ENCODE assay signal across 8 cellular contexts in the genomic region with DNA sequence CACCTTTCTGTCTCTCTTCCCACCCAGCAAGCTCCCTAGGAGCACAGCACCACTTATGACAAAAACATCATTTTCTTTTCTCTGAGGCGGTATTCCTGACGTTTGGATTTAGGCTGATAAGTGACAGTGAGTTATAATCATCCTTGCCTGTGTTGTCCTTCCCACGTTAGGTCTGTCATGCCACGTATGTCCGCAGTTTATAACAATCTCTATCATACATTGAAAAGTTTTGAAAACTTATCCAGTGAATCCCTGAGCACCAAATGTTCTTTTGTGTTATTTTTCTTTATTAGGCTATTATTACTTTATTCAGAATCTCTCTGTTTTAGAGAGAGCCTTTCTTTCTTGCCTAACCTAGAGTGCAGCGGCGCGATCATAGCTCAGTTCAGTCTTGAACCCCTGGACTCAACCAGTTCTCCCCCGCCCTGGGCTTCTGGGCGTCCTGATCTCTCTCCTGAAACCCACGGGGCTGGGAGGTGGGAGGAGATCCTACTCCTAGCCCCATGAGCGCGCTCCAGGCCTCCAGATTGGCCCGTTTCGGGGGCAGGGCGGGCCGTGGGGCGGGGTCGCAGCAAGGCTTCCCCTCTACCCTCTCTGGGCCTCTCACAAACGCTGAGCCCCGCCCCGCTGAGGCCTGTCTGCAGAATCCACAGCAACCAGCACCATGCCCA. TPM values are rescaled to one million over a fixed set of nuclear protein-coding genes. Genes with fewer than 3 reads are reported as not detected.
A peak's percentile ranks its signal among the peaks of the same experiment; 100 is the strongest.
DNase-seq lines count a peak whose midpoint lies in the region; ATAC-seq and TF ChIP-seq lines count a peak whose summit lies in the region.

A gene (plus strand): TSS at position 606 of the 671 bp plus-strand sequence. CDS start 59 bp downstream, at position 665.

- H3K36me3 ChIP-seq in ES-I3 (ENCODE audit: insufficient read depth, low read length) (no peaks in the 10 kb centered on the region), HAP-1 (replicated peaks) (no peaks in the 10 kb centered on the region), left lung (no peaks in the 10 kb centered on the region)

- DNase-seq in HAP-1 (ENCODE audit: low spot score in 2 of 2) (peak; percentile 52 to 90), NCI-H1694 (lab: John Stamatoyannopoulos, UW) (peak; percentile 86), choroid plexus epithelial cell (ENCODE audit: low read depth) (peak; percentile 89), left lung (peak; percentile 93 to 98), DMS79 (lab: John Stamatoyannopoulos, UW) (no peak)
- DNase-seq in activated CD4-positive, alpha-beta T cell treated with anti-CD3 and anti-CD28 coated beads for 4 hours = peak; percentile 73 to 82
- DNase-seq in stimulated activated CD4-positive, alpha-beta T cell treated with anti-CD3 and anti-CD28 coated beads, Interleukin-1b, Interleukin-23, amount 100 ng/mL, for 4 hours (ENCODE audit: low read depth in 2 of 2) = peak; percentile 58 to 81

- H3K9me3 ChIP-seq in ES-I3 (ENCODE audit: control insufficient read depth, insufficient read depth, low read length) (no peaks in the 10 kb centered on the region), HAP-1 (no peaks in the 10 kb centered on the region), left lung (no peaks in the 10 kb centered on the region)

- in situ Hi-C loops in HAP-1 (cut with MboI; ENCODE audit: low sequenced_read_pairs) = no loop called here

- H3K27me3 ChIP-seq in HAP-1 (ENCODE audit: low read depth) (no peaks in the 10 kb centered on the region), left lung (no peaks in the 10 kb centered on the region)

- H3K4me1 ChIP-seq in ES-I3 (ENCODE audit: insufficient read depth, low read length) (no peaks in the 10 kb centered on the region), HAP-1 (peaks cover 3% of the 10 kb centered on the region; the same call in 1 of the 2 replicates), left lung (peaks cover 0 to 15% of the 10 kb centered on the region in 2 donors)

- H3K9ac ChIP-seq in ES-I3 (ENCODE audit: low read depth, low read length) = peak within 1 kb of the TSS; percentile 47; the same call in 1 of the 2 replicates

- ATAC-seq in left lung = peak; percentile 100

- intact Hi-C loops in left lung (cut with DNase I) = no loop called here

- TF ChIP-seq CTCF in choroid plexus epithelial cell (conservative IDR thresholded peaks at IDR 0.05; ENCODE audit: low read depth, low read length) = no peak
- no peak for TF ChIP-seq CTCF in left lung (IDR thresholded peaks at IDR 0.05)

- H3K4me3 ChIP-seq in HAP-1 (no peak within 1 kb of the TSS), choroid plexus epithelial cell (ENCODE audit: low read depth, low read length) (peak within 1 kb of the TSS; percentile 62), left lung (peak within 1 kb of the TSS; percentile 27 to 44)

- no peak within 1 kb of the TSS for H3K27ac ChIP-seq in left lung

RNA-seq across cellular contexts. Expression of the gene that starts here (rescaled TPM):
- 10 to 100 TPM; 25.4 to 28.3 TPM for total RNA-seq in left lung
